8 cellular contexts compared by ENCODE assay signal in the genomic region with DNA sequence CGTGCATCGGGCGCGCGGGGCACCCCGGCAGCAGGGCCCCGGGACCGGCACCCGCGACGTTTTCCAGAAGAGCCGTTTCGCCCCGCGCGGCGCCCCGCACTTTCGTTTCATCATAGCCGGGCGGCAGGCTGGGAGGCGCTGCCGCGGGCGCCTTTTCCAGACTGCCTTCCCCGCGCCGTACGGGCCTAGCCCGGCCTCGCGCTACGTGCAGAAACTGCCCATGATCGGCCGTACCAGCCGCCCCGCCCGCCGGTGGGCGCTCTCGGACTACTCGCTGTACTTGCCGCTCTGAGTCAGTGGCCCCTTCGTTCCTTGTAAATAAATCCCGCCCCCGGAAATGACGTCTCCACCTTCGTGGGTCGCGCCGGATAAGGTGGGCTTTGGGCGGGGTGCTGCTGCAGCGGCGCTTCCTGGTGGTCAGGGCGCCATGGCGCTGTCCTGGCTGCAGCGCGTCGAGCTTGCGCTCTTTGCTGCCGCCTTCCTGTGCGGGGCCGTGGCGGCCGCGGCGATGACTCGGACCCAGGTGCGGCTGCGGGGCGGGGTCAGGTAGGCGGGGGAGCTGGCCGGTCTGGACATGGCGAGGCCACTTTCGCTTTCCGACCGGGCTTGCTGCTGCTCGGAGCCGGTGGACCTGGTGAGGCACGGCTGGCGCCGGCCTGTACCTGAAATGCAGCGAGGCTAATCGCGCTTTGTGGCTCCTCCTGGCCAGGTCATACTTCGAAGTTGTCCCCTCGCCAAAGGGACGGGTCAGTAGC. TPM values are rescaled to one million over a fixed set of nuclear protein-coding genes. Genes with fewer than 3 reads are reported as not detected.
DNase-seq lines count a peak whose midpoint lies in the region; ATAC-seq and TF ChIP-seq lines count a peak whose summit lies in the region.

TMEM179B (plus strand) TSS at position 398 of the 755 bp plus-strand sequence; CDS start at position 428, 30 bp downstream.

- H2AFZ ChIP-seq in PC-9: peak within 1 kb of the TSS; percentile 76

- no peaks in the 10 kb centered on the region for H3K27me3 Mint-ChIP-seq in activated T-cell treated with anti-CD3 and anti-CD28 coated beads, Interleukin-2, amount 50 U/mL, for 24 hours

- peak within 1 kb of the TSS; percentile 96 for H3K27ac Mint-ChIP-seq in activated T-cell treated with anti-CD3 and anti-CD28 coated beads, Interleukin-2, amount 50 U/mL, for 24 hours

- H3K4me3 Mint-ChIP-seq in activated T-cell treated with anti-CD3 and anti-CD28 coated beads, Interleukin-2, amount 50 U/mL, for 24 hours: peak within 1 kb of the TSS; percentile 91

- H3K9me3 Mint-ChIP-seq in activated T-cell treated with anti-CD3 and anti-CD28 coated beads, Interleukin-2, amount 50 U/mL, for 24 hours: no peaks in the 10 kb centered on the region

- peaks cover 32% of the 10 kb centered on the region for H3K4me1 ChIP-seq in PC-9 (replicated peaks; ENCODE audit: insufficient read depth)

- H3F3A ChIP-seq in PC-9 (ENCODE audit: insufficient read depth, low read depth): peaks cover 69% of the 10 kb centered on the region

- ATAC-seq in GM21576 (IDR thresholded peaks at IDR 0.05; ENCODE audit: unreplicated experiment) (peak; percentile 73), esophagus mucosa (peak; percentile 85)

- CTCF ChIA-PET in PC-9 (lab: Charles Lee): interaction anchor here (0.6 to 1.8 kb wide), 13 partner anchors 10 to 915 kb away, joined by 3 to 18 read pairs (median 4); partner anchors contain the start of genes POLR2G, TAF6L and ZBTB3

- peaks cover 44% of the 10 kb centered on the region for H3K4me1 Mint-ChIP-seq in activated T-cell treated with anti-CD3 and anti-CD28 coated beads, Interleukin-2, amount 50 U/mL, for 24 hours (ENCODE audit: low read depth)

- H3K36me3 Mint-ChIP-seq in activated T-cell treated with anti-CD3 and anti-CD28 coated beads, Interleukin-2, amount 50 U/mL, for 24 hours (ENCODE audit: low read depth): peaks cover 89% of the 10 kb centered on the region

- H3K9me2 ChIP-seq in PC-9 (ENCODE audit: insufficient read depth): no peaks in the 10 kb centered on the region

- peak; percentile 29 for TF ChIP-seq CTCF in PC-9 (conservative IDR thresholded peaks at IDR 0.05)

- peak within 1 kb of the TSS; percentile 80 for H3K4me2 ChIP-seq in PC-9

- no TSS peak for BruUV-seq in PC-9 (replicated peaks; lab: Mats Ljungman, UMichigan)

- H3K9me3 ChIP-seq in PC-9 (ENCODE audit: insufficient read depth, low read depth): no peaks in the 10 kb centered on the region

- intact Hi-C loops in PC-9 (cut with micrococcal nuclease; ENCODE audit: unreplicated experiment): loop anchor here (1.0 to 5.0 kb wide), 8 partner anchors 18 to 395 kb away; partner anchors contain the start of genes HNRNPUL2, NXF1, SLC3A2 and TTC9C

- H3K27me3 ChIP-seq in PC-9 (ENCODE audit: insufficient read depth, low read depth): no peaks in the 10 kb centered on the region

- peaks cover 13% of the 10 kb centered on the region; the same call in 1 of the 2 replicates for H4K20me1 ChIP-seq in PC-9 (ENCODE audit: insufficient read depth)

- peak; percentile 99 for DNase-seq in DMS53 (lab: John Stamatoyannopoulos, UW)
- peak; percentile 97 for DNase-seq in Jurkat, Clone E6-1 (ENCODE audit: low read depth, low spot score)
- peak; percentile 98 for DNase-seq in PC-9
- peak; percentile 97 for DNase-seq in activated T-cell treated with anti-CD3 and anti-CD28 coated beads, Interleukin-2, amount 50 U/mL, for 24 hours
- peak; percentile 99 for DNase-seq in myocyte (ENCODE audit: low read depth)
- peak; percentile 94 to 99 for DNase-seq in stimulated activated CD8-positive, alpha-beta memory T cell treated with anti-CD3 and anti-CD28 coated beads, Interleukin-7, amount 100 ng/mL, for 48 hours (ENCODE audit: extremely low read depth in 1 of 2, low read depth in 1 of 2)

- H3K79me2 ChIP-seq in PC-9 (ENCODE audit: low read depth): peaks cover 49% of the 10 kb centered on the region

- H3K36me3 ChIP-seq in PC-9 (ENCODE audit: low read depth): peaks cover 19% of the 10 kb centered on the region

- peak within 1 kb of the TSS; percentile 74 for H3K27ac ChIP-seq in PC-9

- peak within 1 kb of the TSS; percentile 97 for H3K4me3 ChIP-seq in Jurkat, Clone E6-1 (ENCODE audit: low read length)
- peak within 1 kb of the TSS; percentile 60 for H3K4me3 ChIP-seq in PC-9

- POLR2A ChIA-PET in PC-9 (lab: Charles Lee; ENCODE audit: unreplicated experiment): interaction anchor here (0.6 to 2.1 kb wide), 7 partner anchors 16 to 150 kb away, joined by 3 to 12 read pairs (median 5); partner anchors contain the start of genes C11orf98, CSKMT and TAF6L

RNA-seq across cellular contexts. Expression of gene TMEM179B, which starts in this region (rescaled TPM):
- polyA plus RNA-seq in Jurkat, Clone E6-1 (2012; ENCODE audit: insufficient read depth, insufficient read length): 60.9 TPM
- total RNA-seq in PC-9 (2021) (45.5 and 48.3 TPM in 2 replicates), esophagus mucosa (30.2 TPM), myocyte (30.9 and 52.2 TPM in 2 replicates)
- polyA plus RNA-seq in myocyte (2012): 75.8 TPM

Comparison
In these comparisons a context has a peak if more than half of its experiments do, and no peak if none do; other contexts are left out.
1. Peak in every context shown above with its lines: DNase-seq, ATAC-seq, H3K4me3 ChIP-seq and H3K27ac ChIP-seq.